Comparison of ENCODE assay signal across 8 cellular contexts in genomic region chr14:20873370-20874177, GRCh38. TPM values are rescaled to one million over a fixed set of nuclear protein-coding genes. Genes with fewer than 3 reads are reported as not detected.
DNase-seq lines count a peak whose midpoint lies in the region; ATAC-seq lines count a peak whose summit lies in the region.

No MANE protein-coding gene starts in this region.

- no peaks in the 10 kb centered on the region for H3K9me3 ChIP-seq in Karpas-422 (ENCODE audit: low read length)

- H3K79me2 ChIP-seq in Karpas-422 (ENCODE audit: low read length) = no peaks in the 10 kb centered on the region

- no peak overlapping the region for H3K4me2 ChIP-seq in Karpas-422 (ENCODE audit: low read depth, low read length, poor library complexity, severe bottlenecking)

- peak; percentile 73 for ATAC-seq in GM19023 (IDR thresholded peaks at IDR 0.05; ENCODE audit: unreplicated experiment)
- peak; percentile 50 for ATAC-seq in left colon
- no peak for ATAC-seq in GM18873 (IDR thresholded peaks at IDR 0.05; ENCODE audit: low FRiP score, unreplicated experiment)

- H3K36me3 ChIP-seq in Karpas-422 (ENCODE audit: insufficient read depth, low read length) = no peaks in the 10 kb centered on the region

- intact Hi-C loops in left colon (cut with DNase I, micrococcal nuclease) = no loop called here

- DNase-seq in AG20443 (ENCODE audit: low spot score) (peak; percentile 78), Karpas-422 (peak; percentile 91), cerebellar cortex (ENCODE audit: low spot score) (peak; percentile 59), left colon (peak; percentile 56 to 81)
- peak; percentile 74 for DNase-seq in activated CD4-positive, CD25-positive, alpha-beta regulatory T cell treated with anti-CD3 and anti-CD28 coated beads, Interleukin-2, amount 50 U/mL, for 72 hours
- peak; percentile 80 to 83 for DNase-seq in stimulated activated CD4-positive, alpha-beta T cell treated with anti-CD3 and anti-CD28 coated beads, Interleukin-2, amount 100 ng/mL, for 48 hours

- H3K27me3 ChIP-seq in Karpas-422 (ENCODE audit: low read length) = no peaks in the 10 kb centered on the region

- H3K9me2 ChIP-seq in Karpas-422 (replicated peaks; ENCODE audit: insufficient read depth, low read length) = no peaks in the 10 kb centered on the region

- H2AFZ ChIP-seq in Karpas-422 (ENCODE audit: low read length) = 0 out of 2 replicates have a peak overlapping the region, but pooled peaks have one; percentile 30

- no peaks in the 10 kb centered on the region for H4K20me1 ChIP-seq in Karpas-422 (ENCODE audit: insufficient read depth, low read depth, low read length)

- H3K4me1 ChIP-seq in Karpas-422 (ENCODE audit: low read length) = no peaks in the 10 kb centered on the region

- no peak overlapping the region for H3K9ac ChIP-seq in Karpas-422 (ENCODE audit: low read length)

- H3K4me3 ChIP-seq in Karpas-422 (ENCODE audit: low read length) = no peak overlapping the region

- no peak overlapping the region for H3K27ac ChIP-seq in Karpas-422 (ENCODE audit: low read length)

RNA-seq across cellular contexts. Expression of gene RNASE3, which starts 17.6 kb away (rescaled TPM):
- total RNA-seq in Karpas-422 (2014; rRNA removed; shearing (Covaris generic); ENCODE audit: low replicate concordance) = not detected in 2 replicates
- not detected for total RNA-seq in left colon
